7 cellular contexts compared by ENCODE assay signal in the genomic region with DNA sequence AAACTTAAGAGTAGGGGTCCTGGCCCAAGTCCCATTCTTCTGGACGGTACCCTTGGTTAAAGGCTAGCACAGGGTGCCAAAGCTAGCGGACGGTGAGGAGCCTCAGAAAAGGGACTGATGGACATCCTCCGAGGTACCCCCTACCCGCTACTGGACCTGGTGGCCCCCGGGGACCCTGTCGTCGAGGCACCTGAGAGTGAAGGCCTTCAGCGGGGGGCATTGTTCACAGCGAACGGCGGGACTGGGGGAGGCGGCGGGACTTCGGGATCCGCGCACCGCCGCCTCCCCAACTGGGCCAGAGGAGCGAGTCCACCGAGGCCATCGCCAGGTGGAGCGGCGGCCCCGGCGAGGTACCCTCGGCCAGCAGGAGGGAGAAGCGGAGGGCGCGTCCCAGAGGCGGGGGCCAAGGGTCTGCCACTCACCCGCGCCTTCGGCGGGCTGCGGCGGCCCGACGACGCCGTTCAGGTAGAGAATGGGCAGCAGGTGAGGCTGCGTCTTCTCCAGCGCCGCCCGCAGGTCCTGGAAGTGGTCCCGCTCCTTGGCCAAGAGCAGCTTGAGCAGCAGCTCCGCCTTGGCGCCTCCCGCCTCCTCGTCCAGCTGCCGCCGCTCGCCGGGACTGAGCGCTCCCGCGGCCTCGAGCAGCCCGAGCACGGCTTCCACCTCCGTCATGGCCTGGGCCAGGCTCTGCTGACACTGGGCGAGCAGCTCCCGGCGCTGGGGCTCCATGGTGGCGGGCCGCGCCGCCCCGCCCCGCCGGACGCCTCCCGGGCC. TPM values are rescaled to one million over a fixed set of nuclear protein-coding genes. Genes with fewer than 3 reads are reported as not detected.
DNase-seq lines count a peak whose midpoint lies in the region; TF ChIP-seq lines count a peak whose summit lies in the region.

No MANE protein-coding gene starts in this region.

- no peak overlapping the region for H3K4ac ChIP-seq in H9 (ENCODE audit: low read depth, low read length)

- no peak overlapping the region for H4K91ac ChIP-seq in H9 (ENCODE audit: insufficient read length, low read depth, low read length)

- peak overlapping the region; percentile 76 to 79 for H3K4me3 Mint-ChIP-seq in H9
- H3K4me3 Mint-ChIP-seq in brain = peak overlapping the region; percentile 84 to 96 (median 91)
- H3K4me3 Mint-ChIP-seq in immature natural killer cell = peak overlapping the region; percentile 79 to 88 (median 87)

- TF ChIP-seq CTCF in GM12875 (IDR thresholded peaks at IDR 0.05; ENCODE audit: borderline replicate concordance, insufficient read depth, low read depth, low read length) (no peak), H9 (conservative IDR thresholded peaks at IDR 0.05) (peak; percentile 16; the same call in 2 of the 3 replicates), brain (conservative IDR thresholded peaks at IDR 0.05) (no peak)

- no peak overlapping the region for H4K5ac ChIP-seq in H9 (ENCODE audit: insufficient read length, low read depth, low read length)

- H3K27me3 ChIP-seq in H9 (ENCODE audit: insufficient read depth, low read length) = no peaks in the 10 kb centered on the region

- no peak overlapping the region for H3T11ph ChIP-seq in H9 (ENCODE audit: low read length)

- no peak overlapping the region for H2AK5ac ChIP-seq in H9 (ENCODE audit: insufficient read length, low read length)

- no peaks in the 10 kb centered on the region for H3K9me3 ChIP-seq in H9 (ENCODE audit: control insufficient read depth, low read depth, low read length)

- H3K4me1 ChIP-seq in H9 (ENCODE audit: insufficient read depth, low read length) = peaks cover 2% of the 10 kb centered on the region; the same call in 1 of the 2 replicates

- H3K4me1 Mint-ChIP-seq in H9 (peaks cover 39 to 50% of the 10 kb centered on the region in 2 experiments), brain (peaks cover 59% of the 10 kb centered on the region), immature natural killer cell (peaks cover 29 to 38% of the 10 kb centered on the region in 2 donors)

- H2BK12ac ChIP-seq in H9 (ENCODE audit: insufficient read length, low read depth, low read length) = no peak overlapping the region

- no peak overlapping the region for H3K27ac Mint-ChIP-seq in H9
- H3K27ac Mint-ChIP-seq in brain = peak overlapping the region; percentile 84 to 97 (median 95)
- peak overlapping the region in 4 of 6 donors; percentile 27 to 88 (median 45) for H3K27ac Mint-ChIP-seq in immature natural killer cell

- H3K23ac ChIP-seq in H9 (ENCODE audit: insufficient read length, low read depth, low read length) = no peak overlapping the region

- H3K9ac ChIP-seq in H9 (ENCODE audit: extremely low read depth, insufficient read length, low read length) = peak overlapping the region; percentile 67

- peak overlapping the region; percentile 91 for H3K18ac ChIP-seq in H9 (ENCODE audit: insufficient read length, low read depth, low read length)

- H2BK20ac ChIP-seq in H9 (ENCODE audit: low read depth, low read length, poor library complexity, severe bottlenecking) = no peak overlapping the region

- H3K27ac ChIP-seq in H9 (ENCODE audit: insufficient read length, low read depth, low read length) = no peak overlapping the region
- peak overlapping the region; percentile 7 to 93 (median 81) for H3K27ac ChIP-seq in skin epidermis

- H2BK120ac ChIP-seq in H9 (ENCODE audit: low read depth, low read length, poor library complexity, severe bottlenecking) = no peak overlapping the region

- no CpG with 5 or more reads among the region's 73 CpGs for WGBS in H9 (ENCODE audit: extremely low coverage, insufficient read length, low lambda C conversion rate)

- no peaks in the 10 kb centered on the region for H3K79me1 ChIP-seq in H9 (ENCODE audit: insufficient read depth, low read depth, low read length, poor library complexity, severe bottlenecking)

- peaks cover 12% of the 10 kb centered on the region for H3K27me3 Mint-ChIP-seq in H9 (ENCODE audit: low read depth)
- H3K27me3 Mint-ChIP-seq in brain = peaks cover 7% of the 10 kb centered on the region
- H3K27me3 Mint-ChIP-seq in immature natural killer cell (ENCODE audit: low read depth in 3 of 3) = peaks cover 5 to 7% (median 6%) of the 10 kb centered on the region in 3 donors

- no peak overlapping the region for H2BK5ac ChIP-seq in H9 (ENCODE audit: insufficient read length, low read length)

- DNase-seq in H9 (peak; percentile 68), NCI-H2171 treated with DMSO at 0.1 percent for 48 hours (lab: John Stamatoyannopoulos, UW) (peak; percentile 17), immature natural killer cell (peak in 1 of 3 donors; percentile 43), cerebellar nuclear complex (lab: John Stamatoyannopoulos, UW) (no peak)

- no peak overlapping the region for H2BK15ac ChIP-seq in H9 (ENCODE audit: low read depth, low read length)

- H4K20me1 ChIP-seq in H9 (ENCODE audit: control insufficient read depth, insufficient read depth, insufficient read length) = no peaks in the 10 kb centered on the region

- peak overlapping the region; percentile 22 for H3K4me2 ChIP-seq in H9 (ENCODE audit: insufficient read depth, insufficient read length, low read length)

- no peak overlapping the region for H4K8ac ChIP-seq in H9 (replicated peaks; ENCODE audit: insufficient read length, low read depth, low read length)

- peaks cover 9% of the 10 kb centered on the region for H3K23me2 ChIP-seq in H9 (ENCODE audit: insufficient read length, low read depth, low read length, poor library complexity, severe bottlenecking)

- H3K79me2 ChIP-seq in H9 (ENCODE audit: insufficient read depth, low read length) = peaks cover 37% of the 10 kb centered on the region; the same call in 1 of the 2 replicates

- H3K56ac ChIP-seq in H9 (ENCODE audit: insufficient read length, low read depth, low read length) = no peak overlapping the region

- no peak overlapping the region for H2AFZ ChIP-seq in H9 (ENCODE audit: low read length)

- peak overlapping the region; percentile 96 for H3K14ac ChIP-seq in H9 (ENCODE audit: insufficient read depth, low read length)

- H3K36me3 Mint-ChIP-seq in H9 (ENCODE audit: insufficient read depth in 1 of 3, low read depth in 3 of 3) (peaks cover 0 to 10% (median 7%) of the 10 kb centered on the region in 3 experiments; a peak in 6 of 7 replicates), brain (peaks cover 8% of the 10 kb centered on the region), immature natural killer cell (no peaks in the 10 kb centered on the region)

- H3K4me3 ChIP-seq in GM12875 (ENCODE audit: low read depth, low read length) (peak overlapping the region; percentile 79), skin epidermis (peak overlapping the region; percentile 38 to 83 (median 64))

- H3K9me3 Mint-ChIP-seq in H9 (peaks cover 0 to 5% of the 10 kb centered on the region in 2 experiments; a peak in 1 of 5 replicates), brain (peaks cover 0 to 3% (median 2%) of the 10 kb centered on the region in 5 experiments), immature natural killer cell (no peaks in the 10 kb centered on the region)

RNA-seq across cellular contexts. Expression of gene DLG5, which starts 0.6 kb away (rescaled TPM):
- total RNA-seq in H9 (2021) = 67.2 and 67.4 TPM in 2 replicates
- polyA plus RNA-seq in brain (ENCODE audit: insufficient read depth, low read depth, low replicate concordance) (20.7 TPM), immature natural killer cell (1 to 10 TPM; 1.6 to 3.7 (median 1.9) TPM)

Comparison
In these comparisons a context has a peak if more than half of its experiments do, and no peak if none do; other contexts are left out.
1. DNase-seq: peak in H9 (single experiment) and NCI-H2171 treated with DMSO at 0.1 percent for 48 hours (single experiment); none in cerebellar nuclear complex (0 of 2).
2. H3K27ac Mint-ChIP-seq: peak in brain (5 of 5) and immature natural killer cell (4 of 6); none in H9 (0 of 3).
3. Peak in every context shown above with its lines, with median percentiles within 50 percentile points of each other: H3K4me3 Mint-ChIP-seq.